18 cellular contexts compared by ENCODE assay signal in the genomic region with DNA sequence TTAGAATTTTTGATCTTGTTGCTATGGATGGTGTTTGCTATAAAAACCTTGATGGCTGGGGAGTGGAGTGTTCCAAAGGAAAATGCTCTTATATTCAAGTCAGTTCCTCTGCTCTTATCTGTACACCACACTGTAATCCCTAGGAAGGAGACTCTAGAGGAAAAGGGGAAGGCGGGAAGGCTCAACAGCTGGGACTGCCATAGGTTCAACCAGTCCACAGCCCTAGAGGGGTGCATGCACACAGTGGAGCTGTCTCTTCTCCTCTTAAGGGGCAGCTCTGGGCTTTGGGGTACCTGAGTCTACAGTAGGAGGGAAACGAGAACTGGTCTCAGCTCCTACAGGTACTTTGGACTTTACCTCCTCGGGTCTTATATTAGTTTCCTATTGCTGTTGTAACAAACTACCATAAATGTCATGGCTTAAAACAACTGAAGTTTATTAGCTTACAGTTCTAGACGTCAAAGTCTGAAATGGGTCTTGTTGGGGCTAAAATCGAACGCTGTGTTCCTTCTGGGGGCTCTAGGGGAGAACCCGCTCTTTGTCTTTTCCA.
DNase-seq lines count a peak whose midpoint lies in the region; ATAC-seq and TF ChIP-seq lines count a peak whose summit lies in the region.
"Had no signal": no experiment of that assay in that cellular context is flagged by ENCODE, and none has a peak within 500 bp of the region (broad histone marks: within the 10 kb centered on the region; RNA-seq: fewer than 3 reads in every experiment).

No MANE protein-coding gene starts in this region.

- H3K14ac ChIP-seq in H9 (ENCODE audit: insufficient read depth, low read length), result no peak overlapping the region

- H2AFZ ChIP-seq in H9 (ENCODE audit: low read length), result no peak overlapping the region

- no peak overlapping the region for H4K91ac ChIP-seq in H9 (ENCODE audit: insufficient read length, low read depth, low read length)

- peaks cover 2% of the 10 kb centered on the region; the same call in 1 of the 2 replicates for H3K4me1 ChIP-seq in H9 (ENCODE audit: insufficient read depth, low read length)
- peaks cover 0 to 65% (median 56%) of the 10 kb centered on the region in 4 donors for H3K4me1 ChIP-seq in sigmoid colon
- H3K4me1 ChIP-seq in body of pancreas, result peaks cover 9% of the 10 kb centered on the region
- peaks cover 0 to 24% (median 12%) of the 10 kb centered on the region in 4 donors for H3K4me1 ChIP-seq in tibial artery

- H3K4me1 Mint-ChIP-seq in H9, result peaks cover 22 to 29% of the 10 kb centered on the region in 2 experiments
- peaks cover 8% of the 10 kb centered on the region for H3K4me1 Mint-ChIP-seq in activated T-helper 17 cell treated with anti-CD3 and anti-CD28 coated beads, Interleukin-2, amount 50 U/mL, for 72 hours
- peaks cover 33% of the 10 kb centered on the region for H3K4me1 Mint-ChIP-seq in mesothelial cell of epicardium

- no peaks in the 10 kb centered on the region for H4K20me1 ChIP-seq in H9 (ENCODE audit: control insufficient read depth, insufficient read depth, insufficient read length)

- TF ChIP-seq CTCF in H9 (conservative IDR thresholded peaks at IDR 0.05), result no peak
- no peak for TF ChIP-seq CTCF in mesothelial cell of epicardium (IDR thresholded peaks at IDR 0.05; ENCODE audit: unreplicated experiment)
- TF ChIP-seq CTCF in sigmoid colon (IDR thresholded peaks at IDR 0.05), result no peak
- no peak for TF ChIP-seq CTCF in coronary artery (IDR thresholded peaks at IDR 0.05)
- TF ChIP-seq CTCF in body of pancreas (IDR thresholded peaks at IDR 0.05), result no peak
- no peak for TF ChIP-seq CTCF in tibial artery (IDR thresholded peaks at IDR 0.05)

- intact Hi-C loops in sigmoid colon (cut with DNase I) (loop anchor here (5.0 kb wide), 2 partner anchors 72 to 217 kb away; no protein-coding TSS in a partner anchor), body of pancreas (cut with DNase I) (loop anchor here (5.0 kb wide), 1 partner anchor 87 kb away; no protein-coding TSS in a partner anchor), tibial artery (cut with DNase I; ENCODE audit: low total_unique reads) (loop anchor here (5.0 kb wide), 2 partner anchors 82 to 1443 kb away; no protein-coding TSS in a partner anchor)

- no peak overlapping the region for H3K56ac ChIP-seq in H9 (ENCODE audit: insufficient read length, low read depth, low read length)

- H3K36me3 ChIP-seq in sigmoid colon, result no peaks in the 10 kb centered on the region
- H3K36me3 ChIP-seq in body of pancreas (replicated peaks in 1 of 2; ENCODE audit: insufficient read depth in 1 of 2, low read depth in 2 of 2), result no peaks in the 10 kb centered on the region
- H3K36me3 ChIP-seq in tibial artery, result no peaks in the 10 kb centered on the region
- H3K36me3 ChIP-seq: BLaER1, Peyer's patch had no signal

- no peak overlapping the region for H4K5ac ChIP-seq in H9 (ENCODE audit: insufficient read length, low read depth, low read length)

- H3K27me3 ChIP-seq in H9 (ENCODE audit: insufficient read depth, low read length) (no peaks in the 10 kb centered on the region; the same call in 1 of the 2 replicates), sigmoid colon (no peaks in the 10 kb centered on the region), body of pancreas (no peaks in the 10 kb centered on the region), tibial artery (no peaks in the 10 kb centered on the region)
- H3K27me3 ChIP-seq: Peyer's patch had no signal

- H3K79me1 ChIP-seq in H9 (ENCODE audit: insufficient read depth, low read depth, low read length, poor library complexity, severe bottlenecking), result no peaks in the 10 kb centered on the region

- no peaks in the 10 kb centered on the region for H3K79me2 ChIP-seq in H9 (ENCODE audit: insufficient read depth, low read length)

- no peak overlapping the region for H3K4me3 ChIP-seq in sigmoid colon
- no peak overlapping the region for H3K4me3 ChIP-seq in coronary artery
- no peak overlapping the region for H3K4me3 ChIP-seq in body of pancreas
- H3K4me3 ChIP-seq in tibial artery, result no peak overlapping the region
- H3K4me3 ChIP-seq: BLaER1 had no signal

- no peak overlapping the region for H2BK5ac ChIP-seq in H9 (ENCODE audit: insufficient read length, low read length)

- TF ChIP-seq POLR2A in sigmoid colon (IDR thresholded peaks at IDR 0.05) (no peak), body of pancreas (IDR thresholded peaks at IDR 0.05) (no peak)

- no peak for TF ChIP-seq EP300 in sigmoid colon (IDR thresholded peaks at IDR 0.05)

- H3K23ac ChIP-seq in H9 (ENCODE audit: insufficient read length, low read depth, low read length), result no peak overlapping the region

- H2BK12ac ChIP-seq in H9 (ENCODE audit: insufficient read length, low read depth, low read length), result no peak overlapping the region

- no peak overlapping the region for H3K4me2 ChIP-seq in H9 (ENCODE audit: insufficient read depth, insufficient read length, low read length)

- H3K9me3 ChIP-seq in H9 (ENCODE audit: control insufficient read depth, low read depth, low read length), result no peaks in the 10 kb centered on the region
- no peaks in the 10 kb centered on the region for H3K9me3 ChIP-seq in sigmoid colon
- no peaks in the 10 kb centered on the region for H3K9me3 ChIP-seq in body of pancreas
- no peaks in the 10 kb centered on the region for H3K9me3 ChIP-seq in tibial artery
- H3K9me3 ChIP-seq: BLaER1 had no signal

- no peak overlapping the region for H2BK15ac ChIP-seq in H9 (ENCODE audit: low read depth, low read length)

- H3K27ac Mint-ChIP-seq in H9 (no peak overlapping the region), mesothelial cell of epicardium (peak overlapping the region; percentile 71)
- H3K27ac Mint-ChIP-seq in activated T-helper 17 cell treated with anti-CD3 and anti-CD28 coated beads, Interleukin-2, amount 50 U/mL, for 72 hours, result no peak overlapping the region
- H3K27ac Mint-ChIP-seq: T-helper 2 cell treated with Interferon-gamma antibody and Interleukin-4, amounts not matched to agents 5 μg/mL and 100 μg/mL, for 36 hours had no signal

- H2BK120ac ChIP-seq in H9 (ENCODE audit: low read depth, low read length, poor library complexity, severe bottlenecking), result no peak overlapping the region

- H3K18ac ChIP-seq in H9 (ENCODE audit: insufficient read length, low read depth, low read length), result no peak overlapping the region

- H2BK20ac ChIP-seq in H9 (ENCODE audit: low read depth, low read length, poor library complexity, severe bottlenecking), result no peak overlapping the region

- no peak overlapping the region for H3K4ac ChIP-seq in H9 (ENCODE audit: low read depth, low read length)

- H3K4me3 Mint-ChIP-seq in H9, result peak overlapping the region; percentile 4 to 81; a peak in 1 of 5 replicates
- peak overlapping the region; percentile 72 for H3K4me3 Mint-ChIP-seq in activated T-helper 17 cell treated with anti-CD3 and anti-CD28 coated beads, Interleukin-2, amount 50 U/mL, for 72 hours
- peak overlapping the region; percentile 85 for H3K4me3 Mint-ChIP-seq in mesothelial cell of epicardium

- H3K9ac ChIP-seq in H9 (ENCODE audit: extremely low read depth, insufficient read length, low read length), result no peak overlapping the region
- H3K9ac ChIP-seq: BLaER1 had no signal

- DNase-seq in H9, result no peak
- DNase-seq in mesothelial cell of epicardium (ENCODE audit: low spot score in 2 of 2, unreplicated experiment in 2 of 2), result no peak
- DNase-seq in sigmoid colon, result no peak
- DNase-seq in coronary artery (ENCODE audit: low spot score), result no peak
- no peak for DNase-seq in body of pancreas
- no peak for DNase-seq in tibial artery
- DNase-seq: activated CD4-positive, CD25-positive, alpha-beta regulatory T cell treated with anti-CD3 and anti-CD28 coated beads, Interleukin-2, amount 50 U/mL, for 72 hours; caudate nucleus; DMS 273 treated with DMSO at 0.1 percent for 48 hours; Kasumi-1; mesendoderm; NCI-H1105; NCI-H2107 had no signal

- no peaks in the 10 kb centered on the region for H3K36me3 Mint-ChIP-seq in H9 (ENCODE audit: insufficient read depth in 1 of 3, low read depth in 3 of 3)
- no peaks in the 10 kb centered on the region for H3K36me3 Mint-ChIP-seq in activated T-helper 17 cell treated with anti-CD3 and anti-CD28 coated beads, Interleukin-2, amount 50 U/mL, for 72 hours (ENCODE audit: low read depth)
- no peaks in the 10 kb centered on the region for H3K36me3 Mint-ChIP-seq in mesothelial cell of epicardium

- H3K9me3 Mint-ChIP-seq in H9 (no peaks in the 10 kb centered on the region; a peak in 3 of 5 replicates), mesothelial cell of epicardium (no peaks in the 10 kb centered on the region)
- H3K9me3 Mint-ChIP-seq in activated T-helper 17 cell treated with anti-CD3 and anti-CD28 coated beads, Interleukin-2, amount 50 U/mL, for 72 hours, result no peaks in the 10 kb centered on the region
- H3K9me3 Mint-ChIP-seq: T-helper 2 cell treated with Interferon-gamma antibody and Interleukin-4, amounts not matched to agents 5 μg/mL and 100 μg/mL, for 36 hours had no signal

- H3K23me2 ChIP-seq in H9 (ENCODE audit: insufficient read length, low read depth, low read length, poor library complexity, severe bottlenecking), result peaks cover 19% of the 10 kb centered on the region

- H3K27ac ChIP-seq in H9 (ENCODE audit: insufficient read length, low read depth, low read length) (no peak overlapping the region), sigmoid colon (peak overlapping the region in 3 of 4 donors; percentile 97 to 100 (median 99)), coronary artery (no peak overlapping the region), body of pancreas (no peak overlapping the region), tibial artery (peak overlapping the region in 1 of 2 donors; percentile 99)
- H3K27ac ChIP-seq: BLaER1 had no signal

- H2AK5ac ChIP-seq in H9 (ENCODE audit: insufficient read length, low read length), result no peak overlapping the region

- H3K27me3 Mint-ChIP-seq in H9 (ENCODE audit: low read depth), result peaks cover 6% of the 10 kb centered on the region
- peaks cover 13% of the 10 kb centered on the region for H3K27me3 Mint-ChIP-seq in activated T-helper 17 cell treated with anti-CD3 and anti-CD28 coated beads, Interleukin-2, amount 50 U/mL, for 72 hours
- H3K27me3 Mint-ChIP-seq in mesothelial cell of epicardium (ENCODE audit: low read depth), result no peaks in the 10 kb centered on the region

- no peak overlapping the region for H3T11ph ChIP-seq in H9 (ENCODE audit: low read length)

- WGBS in H9 (ENCODE audit: extremely low coverage, insufficient read length, low lambda C conversion rate), result no CpG with 5 or more reads among the region's 7 CpGs
- 29 to 73% methylated on average over 7 of the region's 7 CpGs for WGBS in sigmoid colon, 2 donors
- 84 to 87% methylated on average over 7 of the region's 7 CpGs for WGBS in body of pancreas, 2 donors

- H4K8ac ChIP-seq in H9 (replicated peaks; ENCODE audit: insufficient read length, low read depth, low read length), result no peak overlapping the region

- no peak for ATAC-seq in activated T-helper 17 cell treated with anti-CD3 and anti-CD28 coated beads, Interleukin-2, amount 50 U/mL, for 72 hours (replicated peaks)
- no peak for ATAC-seq in body of pancreas
- ATAC-seq: sciatic nerve had no signal

Comparison
In these comparisons a context has a peak if more than half of its experiments do, and no peak if none do; other contexts are left out.
1. H3K27ac ChIP-seq: peak in sigmoid colon (3 of 4); none in H9 (single experiment), coronary artery (0 of 2) and body of pancreas (0 of 4).
2. Peak in every context shown above with its lines, with median percentiles within 50 percentile points of each other: H3K4me3 Mint-ChIP-seq.